Comparison of ENCODE assay signal across 18 cellular contexts in the genomic region with DNA sequence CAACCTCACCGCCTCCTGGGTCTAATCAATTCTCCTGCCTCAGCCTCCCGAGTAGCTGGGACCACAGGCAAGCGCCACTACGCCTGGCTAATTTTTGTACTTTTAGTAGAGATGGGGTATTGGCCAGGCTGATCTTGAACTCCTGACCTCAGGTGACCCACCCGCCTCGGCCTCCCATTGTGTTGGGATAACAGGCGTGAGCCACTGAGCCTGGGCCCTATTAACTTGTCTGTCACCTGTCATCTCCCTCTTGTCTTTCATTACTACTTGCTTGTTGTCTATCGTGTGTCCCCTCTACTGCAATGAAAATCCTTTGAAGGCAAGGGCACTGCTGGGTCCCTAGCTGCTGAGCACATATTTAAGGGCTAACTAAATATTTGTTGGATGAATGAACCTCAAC. TPM values are rescaled to one million over a fixed set of nuclear protein-coding genes. Genes with fewer than 3 reads are reported as not detected.
"Had no signal": no experiment of that assay in that cellular context is flagged by ENCODE, and none has a peak within 500 bp of the region (broad histone marks: within the 10 kb centered on the region; RNA-seq: fewer than 3 reads in every experiment).

No MANE protein-coding gene starts in this region.

- H3K9me3 Mint-ChIP-seq: naive thymus-derived CD8-positive, alpha-beta T cell; nephron progenitor cell; stimulated activated naive B cell treated with anti-CD40 and anti-IgM and Interleukin-4, amounts not matched to agents 10 μg/mL and 1 μg/mL and 100 μg/mL, for 72 hours; stimulated activated naive CD8-positive, alpha-beta T cell treated with anti-CD3 and anti-CD28 coated beads, Interleukin-15, Interleukin-2, amounts not matched to agents 100 ng/mL and 50 ng/mL, for 24 hours had no signal

- H3K4me3 ChIP-seq: dorsolateral prefrontal cortex, gastrocnemius medialis, left lung, prostate gland, skin epidermis, spleen, thoracic aorta, tibial nerve, upper lobe of left lung had no signal

- H3K27ac ChIP-seq: dorsolateral prefrontal cortex, epithelial cell of prostate, gastrocnemius medialis, left lung, prostate gland, skin epidermis, spleen, thoracic aorta, tibial nerve, upper lobe of left lung had no signal

- H3K36me3 ChIP-seq: gastrocnemius medialis, left lung, prostate gland, spleen, thoracic aorta, tibial nerve, upper lobe of left lung had no signal

- H3K36me3 Mint-ChIP-seq: naive thymus-derived CD8-positive, alpha-beta T cell; stimulated activated naive B cell treated with anti-CD40 and anti-IgM and Interleukin-4, amounts not matched to agents 10 μg/mL and 1 μg/mL and 100 μg/mL, for 72 hours had no signal

- ATAC-seq: esophagus mucosa, gastrocnemius medialis, left cardiac atrium, left lung, right cardiac atrium had no signal

- H3K9me3 ChIP-seq: gastrocnemius medialis, left lung, prostate gland, spleen, thoracic aorta, tibial nerve, upper lobe of left lung had no signal

- DNase-seq: dorsolateral prefrontal cortex; effector CD4-positive, alpha-beta T cell; gastrocnemius medialis; left cardiac atrium; left lung; spleen; stimulated activated naive B cell treated with anti-CD40 and anti-IgM and Interleukin-4, amounts not matched to agents 10 μg/mL and 1 μg/mL and 100 μg/mL, for 72 hours; upper lobe of left lung had no signal

- H3K27ac Mint-ChIP-seq: naive thymus-derived CD8-positive, alpha-beta T cell; nephron progenitor cell; stimulated activated naive B cell treated with anti-CD40 and anti-IgM and Interleukin-4, amounts not matched to agents 10 μg/mL and 1 μg/mL and 100 μg/mL, for 72 hours; stimulated activated naive CD8-positive, alpha-beta T cell treated with anti-CD3 and anti-CD28 coated beads, Interleukin-15, Interleukin-2, amounts not matched to agents 100 ng/mL and 50 ng/mL, for 24 hours had no signal

- H3K4me3 Mint-ChIP-seq: naive thymus-derived CD8-positive, alpha-beta T cell; nephron progenitor cell; stimulated activated naive B cell treated with anti-CD40 and anti-IgM and Interleukin-4, amounts not matched to agents 10 μg/mL and 1 μg/mL and 100 μg/mL, for 72 hours; stimulated activated naive CD8-positive, alpha-beta T cell treated with anti-CD3 and anti-CD28 coated beads, Interleukin-15, Interleukin-2, amounts not matched to agents 100 ng/mL and 50 ng/mL, for 24 hours had no signal

- H3K27me3 ChIP-seq: dorsolateral prefrontal cortex, gastrocnemius medialis, spleen, tibial nerve, upper lobe of left lung had no signal

RNA-seq across cellular contexts. Expression of a gene that starts 45.5 kb away (rescaled TPM):
- total RNA-seq: naive thymus-derived CD8-positive, alpha-beta T cell had no signal
- polyA plus RNA-seq: naive thymus-derived CD8-positive, alpha-beta T cell had no signal
